In genomic region chr5:168314735-168315411, GRCh38 we compare ENCODE assay signal across 9 cellular contexts.
DNase-seq lines count a peak whose midpoint lies in the region; ATAC-seq, FAIRE-seq and TF ChIP-seq lines count a peak whose summit lies in the region.
"Had no signal": no experiment of that assay in that cellular context is flagged by ENCODE, and none has a peak within 500 bp of the region (broad histone marks: within the 10 kb centered on the region; RNA-seq: fewer than 3 reads in every experiment).

No MANE protein-coding gene starts in this region.

- TF ChIP-seq POLR2A in H54 (IDR thresholded peaks at IDR 0.05; ENCODE audit: low read depth, low read length) = no peak

- ATAC-seq in GM21529 (IDR thresholded peaks at IDR 0.05; ENCODE audit: unreplicated experiment) (no peak), GM19023 (IDR thresholded peaks at IDR 0.05; ENCODE audit: unreplicated experiment) (no peak)
- ATAC-seq: activated T-cell treated with anti-CD3 and anti-CD28 coated beads, Interleukin-2, amount 50 U/mL, for 4 hours had no signal

- peak; percentile 60 for FAIRE-seq in H54 (lab: Jason Lieb, UNC)

- DNase-seq in H54 (ENCODE audit: insufficient read length, low spot score) (no peak), T1000 (lab: John Stamatoyannopoulos, UW) (peak; percentile 55), hepatic stellate cell (ENCODE audit: low spot score) (peak; percentile 60), skeletal muscle cell (ENCODE audit: low read depth) (peak; percentile 92), NCI-H2081 treated with DMSO at 0.1 percent for 48 hours (lab: John Stamatoyannopoulos, UW) (no peak), OCI-M1 (lab: John Stamatoyannopoulos, UW) (no peak)
- DNase-seq: activated T-cell treated with anti-CD3 and anti-CD28 coated beads, Interleukin-2, amount 50 U/mL, for 4 hours had no signal

- no peak overlapping the region for H3K4me3 ChIP-seq in skeletal muscle cell (ENCODE audit: low read depth, low read length)

Comparison
In these comparisons a context has a peak if more than half of its experiments do, and no peak if none do; other contexts are left out.
1. DNase-seq: peak in T1000 (single experiment), hepatic stellate cell (single experiment) and skeletal muscle cell (single experiment); none in H54 (single experiment), NCI-H2081 treated with DMSO at 0.1 percent for 48 hours (single experiment) and OCI-M1 (single experiment).